Comparison of ENCODE assay signal across 12 cellular contexts in the genomic region with DNA sequence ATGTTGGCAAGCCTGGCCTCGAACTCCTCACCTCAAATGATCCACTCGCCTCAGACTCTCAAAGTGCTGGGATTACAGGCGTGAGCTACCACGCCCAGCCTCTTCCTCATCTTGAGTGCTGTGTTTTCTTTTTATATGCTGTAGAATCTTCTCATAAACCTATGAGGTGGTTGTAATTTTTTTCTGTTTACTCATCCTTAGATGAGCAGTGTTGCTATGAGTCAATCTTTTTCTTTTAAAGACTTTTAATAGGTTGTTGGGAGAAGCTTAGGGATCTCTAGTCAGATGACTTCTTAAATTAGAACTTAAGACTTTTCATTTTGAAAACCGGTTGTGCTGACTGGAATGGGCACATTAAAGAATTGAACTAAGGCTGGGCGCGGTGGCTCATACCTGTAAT.
DNase-seq lines count a peak whose midpoint lies in the region; ATAC-seq and TF ChIP-seq lines count a peak whose summit lies in the region.
"Had no signal": no experiment of that assay in that cellular context is flagged by ENCODE, and none has a peak within 500 bp of the region (broad histone marks: within the 10 kb centered on the region; RNA-seq: fewer than 3 reads in every experiment).

No MANE protein-coding gene starts in this region.

- no peaks in the 10 kb centered on the region for H3K9me3 Mint-ChIP-seq in T-helper 2 cell treated with Interferon-gamma antibody and Interleukin-4, amounts not matched to agents 5 μg/mL and 100 μg/mL, for 36 hours
- H3K9me3 Mint-ChIP-seq: dendritic cell treated with granulocyte-macrophage colony-stimulating factor and Interleukin-4, amounts not matched to agents 40 ng/mL and 50 ng/mL, for 4 days had no signal

- H3K27ac Mint-ChIP-seq in T-helper 2 cell treated with Interferon-gamma antibody and Interleukin-4, amounts not matched to agents 5 μg/mL and 100 μg/mL, for 36 hours = peak overlapping the region; percentile 66
- H3K27ac Mint-ChIP-seq: dendritic cell treated with granulocyte-macrophage colony-stimulating factor and Interleukin-4, amounts not matched to agents 40 ng/mL and 50 ng/mL, for 4 days had no signal

- H3K27ac ChIP-seq in ACC112 (ENCODE audit: low read depth, low read length) = peak overlapping the region; percentile 51

- H3K4me1 ChIP-seq in ACC112 (ENCODE audit: control insufficient read depth, insufficient read depth, low read length, unreplicated experiment) = peaks cover 5% of the 10 kb centered on the region

- TF ChIP-seq CTCF in fibroblast of pulmonary artery (IDR thresholded peaks at IDR 0.05; ENCODE audit: low read length, missing control alignments) = no peak

- no peaks in the 10 kb centered on the region for H3K79me2 ChIP-seq in ACC112 (ENCODE audit: control insufficient read depth, insufficient read depth, low read length, unreplicated experiment)

- peaks cover 5% of the 10 kb centered on the region for H3K36me3 Mint-ChIP-seq in T-helper 2 cell treated with Interferon-gamma antibody and Interleukin-4, amounts not matched to agents 5 μg/mL and 100 μg/mL, for 36 hours (ENCODE audit: low read depth)

- peaks cover 50% of the 10 kb centered on the region for H3K4me1 Mint-ChIP-seq in T-helper 2 cell treated with Interferon-gamma antibody and Interleukin-4, amounts not matched to agents 5 μg/mL and 100 μg/mL, for 36 hours (ENCODE audit: low read depth)

- peak overlapping the region; percentile 6 for H3K4me3 Mint-ChIP-seq in T-helper 2 cell treated with Interferon-gamma antibody and Interleukin-4, amounts not matched to agents 5 μg/mL and 100 μg/mL, for 36 hours
- H3K4me3 Mint-ChIP-seq: dendritic cell treated with granulocyte-macrophage colony-stimulating factor and Interleukin-4, amounts not matched to agents 40 ng/mL and 50 ng/mL, for 4 days had no signal

- no peaks in the 10 kb centered on the region for H3K36me3 ChIP-seq in ACC112 (ENCODE audit: insufficient read depth, low read length)

- no peak for ATAC-seq in HG03097 (IDR thresholded peaks at IDR 0.05; ENCODE audit: low FRiP score, unreplicated experiment)
- ATAC-seq in HG03159 (IDR thresholded peaks at IDR 0.05; ENCODE audit: unreplicated experiment) = no peak
- ATAC-seq in HG03439 (IDR thresholded peaks at IDR 0.05; ENCODE audit: unreplicated experiment) = no peak

- H3K4me3 ChIP-seq in ACC112 (ENCODE audit: low read depth, low read length) = no peak overlapping the region
- no peak overlapping the region for H3K4me3 ChIP-seq in fibroblast of pulmonary artery (replicated peaks; ENCODE audit: low read depth, low read length)

- DNase-seq in GM04503 (ENCODE audit: low read depth) (peak; percentile 87), fibroblast of pulmonary artery (ENCODE audit: low read depth) (peak; percentile 56), DMS 273 treated with DMSO at 0.1 percent for 48 hours (lab: John Stamatoyannopoulos, UW) (no peak)
- no peak for DNase-seq in T-helper 2 cell treated with Interferon-gamma antibody and Interleukin-4, amounts not matched to agents 5 μg/mL and 100 μg/mL, for 36 hours (ENCODE audit: low spot score)
- DNase-seq: activated CD4-positive, alpha-beta T cell treated with anti-CD3 and anti-CD28 coated beads, Interleukin-2, amount 50 U/mL, for 4 hours; DMS79; OCI-M1 had no signal

- no peaks in the 10 kb centered on the region for H3K27me3 ChIP-seq in ACC112 (ENCODE audit: insufficient read depth, low read length)

- H3K27me3 Mint-ChIP-seq in T-helper 2 cell treated with Interferon-gamma antibody and Interleukin-4, amounts not matched to agents 5 μg/mL and 100 μg/mL, for 36 hours (ENCODE audit: low read depth) = no peaks in the 10 kb centered on the region
- H3K27me3 Mint-ChIP-seq: dendritic cell treated with granulocyte-macrophage colony-stimulating factor and Interleukin-4, amounts not matched to agents 40 ng/mL and 50 ng/mL, for 4 days had no signal

- no peak overlapping the region for H2AFZ ChIP-seq in ACC112 (ENCODE audit: low read length, unreplicated experiment)

Comparison
In these comparisons a context has a peak if more than half of its experiments do, and no peak if none do; other contexts are left out.
1. DNase-seq: peak in GM04503 (single experiment) and fibroblast of pulmonary artery (single experiment); none in T-helper 2 cell treated with Interferon-gamma antibody and Interleukin-4, amounts not matched to agents 5 μg/mL and 100 μg/mL, for 36 hours (single experiment) and DMS 273 treated with DMSO at 0.1 percent for 48 hours (single experiment).